Comparison of ENCODE assay signal across 8 cellular contexts in the genomic region with DNA sequence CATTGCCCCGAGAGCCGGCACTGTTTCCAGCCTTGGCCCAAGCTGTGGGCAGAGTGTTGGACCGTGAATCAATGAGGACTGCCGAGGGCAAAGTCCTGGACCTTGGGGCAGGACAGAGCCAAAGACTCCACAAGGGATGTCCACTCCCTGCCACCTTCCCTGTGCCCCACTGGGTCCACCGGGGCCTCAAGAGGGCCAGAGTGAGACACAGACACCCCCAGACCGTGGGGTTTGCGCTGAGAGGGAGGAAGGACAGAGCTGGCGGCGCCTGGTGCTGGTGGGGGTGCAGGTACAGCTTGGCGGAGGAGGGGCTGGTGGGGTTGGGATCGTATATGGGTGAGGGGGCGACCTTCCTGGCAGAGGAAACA. TPM values are rescaled to one million over a fixed set of nuclear protein-coding genes. Genes with fewer than 3 reads are reported as not detected.
DNase-seq lines count a peak whose midpoint lies in the region; ATAC-seq, FAIRE-seq and TF ChIP-seq lines count a peak whose summit lies in the region.

No MANE protein-coding gene starts in this region.

- FAIRE-seq in A549 (lab: Jason Lieb, UNC) = no peak

- no peaks in the 10 kb centered on the region for H3K9me3 ChIP-seq in A549
- no peaks in the 10 kb centered on the region for H3K9me3 ChIP-seq in muscle layer of colon (ENCODE audit: low read length)

- no peaks in the 10 kb centered on the region for H4K20me1 ChIP-seq in KMS-11 (ENCODE audit: insufficient read depth)

- no peak for TF ChIP-seq RAD21 in A549 (conservative IDR thresholded peaks at IDR 0.05 in 1 of 2, IDR thresholded peaks at IDR 0.05 in 1 of 2)

- WGBS in A549 (ENCODE audit: missing lambda C conversion rate) = 33% methylated on average over 4 of the region's 12 CpGs

- H3K79me2 ChIP-seq in KMS-11 (ENCODE audit: insufficient read depth, low read depth) = no peaks in the 10 kb centered on the region

- TF ChIP-seq CTCF in A549 (IDR thresholded peaks at IDR 0.05) = no peak
- no peak for TF ChIP-seq CTCF in KMS-11 (conservative IDR thresholded peaks at IDR 0.05; ENCODE audit: low read depth, low read length)
- TF ChIP-seq CTCF in coronary artery (IDR thresholded peaks at IDR 0.05) = no peak

- TF ChIP-seq POLR2A in A549 (IDR thresholded peaks at IDR 0.05; ENCODE audit: low read length) = no peak
- TF ChIP-seq POLR2A in GM18505 (IDR thresholded peaks at IDR 0.05; ENCODE audit: borderline replicate concordance, extremely low read depth, insufficient read depth, insufficient read length) = no peak

- peak overlapping the region; percentile 92 for H2AFZ ChIP-seq in KMS-11 (ENCODE audit: low read depth)

- no peaks in the 10 kb centered on the region; the same call in 1 of the 2 replicates for H3K27me3 ChIP-seq in KMS-11 (ENCODE audit: insufficient read depth, low read depth)
- peaks cover 0 to 18% of the 10 kb centered on the region in 2 donors for H3K27me3 ChIP-seq in muscle layer of colon (ENCODE audit: control insufficient read depth in 1 of 2, insufficient read depth in 2 of 2, low read length in 2 of 2)

- H3K27ac ChIP-seq in A549 (peak overlapping the region; percentile 78 to 90), KMS-11 (no peak overlapping the region), coronary artery (peak overlapping the region in 1 of 2 donors; percentile 91), muscle layer of colon (ENCODE audit: low read depth, low read length) (no peak overlapping the region)

- peak; percentile 4 to 12; a peak in 4 of 6 replicates for ATAC-seq in A549
- no peak for ATAC-seq in GM18505 (IDR thresholded peaks at IDR 0.05; ENCODE audit: unreplicated experiment)

- H3K4me1 ChIP-seq in A549 (peaks cover 16% of the 10 kb centered on the region), KMS-11 (ENCODE audit: low read depth, poor library complexity, severe bottlenecking) (peaks cover 39% of the 10 kb centered on the region), muscle layer of colon (ENCODE audit: insufficient read depth, low read length) (peaks cover 13% of the 10 kb centered on the region)

- CTCF ChIA-PET in A549 (lab: Yijun Ruan, JAX) = interaction anchor here (1.0 to 5.4 kb wide), 7 partner anchors 19 to 142 kb away, joined by 3 to 32 read pairs (median 6); no protein-coding TSS in a partner anchor

- H3K4me3 ChIP-seq in A549 (peak overlapping the region; percentile 83), KMS-11 (IDR thresholded peaks at IDR 0.05; ENCODE audit: insufficient read depth, low read depth, low read length) (no peak overlapping the region), coronary artery (peak overlapping the region; percentile 90), muscle layer of colon (ENCODE audit: low read depth in 1 of 2, low read length in 2 of 2) (peak overlapping the region; percentile 65 to 91)

- DNase-seq in A549 (ENCODE audit: low read depth in 1 of 2, low spot score in 1 of 2) (no peak), coronary artery (ENCODE audit: low spot score) (no peak), UCSD-AML1 (lab: John Stamatoyannopoulos, UW; ENCODE audit: unreplicated experiment) (no peak), NCI-H187 treated with DMSO at 0.1 percent for 48 hours (lab: John Stamatoyannopoulos, UW) (no peak)
- DNase-seq in stimulated activated CD4-positive, alpha-beta T cell treated with anti-CD3 and anti-CD28 coated beads, Interleukin-4, amount 100 ng/mL, for 4 hours = no peak

- H3K4me2 ChIP-seq in A549 (peak overlapping the region; percentile 93), KMS-11 (peak overlapping the region; percentile 89; the same call in 1 of the 2 replicates)

- H3K36me3 ChIP-seq in KMS-11 (ENCODE audit: insufficient read depth) (no peaks in the 10 kb centered on the region), muscle layer of colon (ENCODE audit: insufficient read depth, low read length) (no peaks in the 10 kb centered on the region)

- no peak for TF ChIP-seq EP300 in A549 (IDR thresholded peaks at IDR 0.05)

- H3K9ac ChIP-seq in KMS-11 (no peak overlapping the region), muscle layer of colon (ENCODE audit: low read length) (no peak overlapping the region)

- POLR2A ChIA-PET in A549 (lab: Yijun Ruan, JAX) = interaction anchor here (0.6 to 1.0 kb wide), 2 partner anchors 131 to 172 kb away, joined by 3 to 4 read pairs; no protein-coding TSS in a partner anchor

TF ChIP-seq in A549, 52 proteins besides CTCF, POLR2A, EP300 and RAD21:
- no peak for TF ChIP-seq HEYL (CRISPR knock-in tag; IDR thresholded peaks at IDR 0.05)
- TF ChIP-seq, protein P1, sequence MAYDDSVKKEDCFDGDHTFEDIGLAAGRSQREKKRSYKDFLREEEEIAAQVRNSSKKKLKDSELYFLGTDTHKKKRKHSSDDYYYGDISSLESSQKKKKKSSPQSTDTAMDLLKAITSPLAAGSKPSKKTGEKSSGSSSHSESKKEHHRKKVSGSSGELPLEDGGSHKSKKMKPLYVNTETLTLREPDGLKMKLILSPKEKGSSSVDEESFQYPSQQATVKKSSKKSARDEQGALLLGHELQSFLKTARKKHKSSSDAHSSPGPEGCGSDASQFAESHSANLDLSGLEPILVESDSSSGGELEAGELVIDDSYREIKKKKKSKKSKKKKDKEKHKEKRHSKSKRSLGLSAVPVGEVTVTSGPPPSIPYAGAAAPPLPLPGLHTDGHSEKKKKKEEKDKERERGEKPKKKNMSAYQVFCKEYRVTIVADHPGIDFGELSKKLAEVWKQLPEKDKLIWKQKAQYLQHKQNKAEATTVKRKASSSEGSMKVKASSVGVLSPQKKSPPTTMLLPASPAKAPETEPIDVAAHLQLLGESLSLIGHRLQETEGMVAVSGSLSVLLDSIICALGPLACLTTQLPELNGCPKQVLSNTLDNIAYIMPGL (CRISPR knock-in tag; IDR thresholded peaks at IDR 0.05; ENCODE audit: borderline replicate concordance) = no peak
- TF ChIP-seq NR3C1 (IDR thresholded peaks at IDR 0.05) = no peak
- no peak for TF ChIP-seq GATA3 (IDR thresholded peaks at IDR 0.05; ENCODE audit: borderline replicate concordance)
- TF ChIP-seq NFE2L2 (conservative IDR thresholded peaks at IDR 0.05; ENCODE audit: low read length) = no peak
- no peak for TF ChIP-seq CBX8 (IDR thresholded peaks at IDR 0.05)
- TF ChIP-seq HOXA7 (CRISPR knock-in tag; IDR thresholded peaks at IDR 0.05) = no peak
- TF ChIP-seq, protein P2, sequence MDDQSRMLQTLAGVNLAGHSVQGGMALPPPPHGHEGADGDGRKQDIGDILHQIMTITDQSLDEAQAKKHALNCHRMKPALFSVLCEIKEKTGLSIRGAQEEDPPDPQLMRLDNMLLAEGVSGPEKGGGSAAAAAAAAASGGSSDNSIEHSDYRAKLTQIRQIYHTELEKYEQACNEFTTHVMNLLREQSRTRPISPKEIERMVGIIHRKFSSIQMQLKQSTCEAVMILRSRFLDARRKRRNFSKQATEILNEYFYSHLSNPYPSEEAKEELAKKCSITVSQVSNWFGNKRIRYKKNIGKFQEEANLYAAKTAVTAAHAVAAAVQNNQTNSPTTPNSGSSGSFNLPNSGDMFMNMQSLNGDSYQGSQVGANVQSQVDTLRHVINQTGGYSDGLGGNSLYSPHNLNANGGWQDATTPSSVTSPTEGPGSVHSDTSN (IDR thresholded peaks at IDR 0.05) = no peak

RNA-seq across cellular contexts. Expression of a gene that starts 11.8 kb away (rescaled TPM):
- 1.3 and 1.9 TPM in 2 replicates for polyA plus RNA-seq in A549 (2011; rRNA removed)
- 1.7 and 2.2 TPM in 2 replicates for polyA plus RNA-seq in A549 (2012; cell fraction: cytosol; rRNA removed)
- polyA plus RNA-seq in A549 (2012; cell fraction: nucleus; rRNA removed) = 6.2 TPM in 2 replicates
- 2.0 to 2.5 TPM (median 2.0 TPM) in 3 replicates for polyA plus RNA-seq in A549 (2017; fragmentation: RNase III; extraction: RNeasy Plus Mini Kit Qiagen cat#74134 plus additional on column Dnase treatment)
- 3.4 and 3.5 TPM in 2 replicates for polyA minus RNA-seq in A549 (2011; rRNA and poly(A)+ RNA removed)

RNA-seq across cellular contexts. Expression of a gene that starts 22.6 kb away (rescaled TPM):
- polyA plus RNA-seq in A549 (2011; rRNA removed) = not detected in 2 replicates
- not detected in 2 replicates for polyA plus RNA-seq in A549 (2012; cell fraction: cytosol; rRNA removed)
- polyA plus RNA-seq in A549 (2012; cell fraction: nucleus; rRNA removed) = not detected in 2 replicates
- polyA plus RNA-seq in A549 (2017; fragmentation: RNase III; extraction: RNeasy Plus Mini Kit Qiagen cat#74134 plus additional on column Dnase treatment) = not detected in 3 replicates
- polyA minus RNA-seq in A549 (2011; rRNA and poly(A)+ RNA removed) = not detected in 2 replicates

RNA-seq across cellular contexts. Expression of a gene that starts 43.6 kb away (rescaled TPM):
- polyA plus RNA-seq in A549 (2011; rRNA removed) = 5.3 and 6.7 TPM in 2 replicates
- polyA plus RNA-seq in A549 (2012; cell fraction: cytosol; rRNA removed) = 8.3 and 12.6 TPM in 2 replicates
- 13.9 and 20.4 TPM in 2 replicates for polyA plus RNA-seq in A549 (2012; cell fraction: nucleus; rRNA removed)
- polyA plus RNA-seq in A549 (2017; fragmentation: RNase III; extraction: RNeasy Plus Mini Kit Qiagen cat#74134 plus additional on column Dnase treatment) = 8.3 to 12.4 TPM (median 9.3 TPM) in 3 replicates
- polyA minus RNA-seq in A549 (2011; rRNA and poly(A)+ RNA removed) = 4.8 and 7.7 TPM in 2 replicates

Comparison
In these comparisons a context has a peak if more than half of its experiments do, and no peak if none do; other contexts are left out.
1. H3K27ac ChIP-seq: peak in A549 (2 of 2); none in KMS-11 (single experiment) and muscle layer of colon (single experiment).